Comparison of ENCODE assay signal across 13 cellular contexts in the genomic region with DNA sequence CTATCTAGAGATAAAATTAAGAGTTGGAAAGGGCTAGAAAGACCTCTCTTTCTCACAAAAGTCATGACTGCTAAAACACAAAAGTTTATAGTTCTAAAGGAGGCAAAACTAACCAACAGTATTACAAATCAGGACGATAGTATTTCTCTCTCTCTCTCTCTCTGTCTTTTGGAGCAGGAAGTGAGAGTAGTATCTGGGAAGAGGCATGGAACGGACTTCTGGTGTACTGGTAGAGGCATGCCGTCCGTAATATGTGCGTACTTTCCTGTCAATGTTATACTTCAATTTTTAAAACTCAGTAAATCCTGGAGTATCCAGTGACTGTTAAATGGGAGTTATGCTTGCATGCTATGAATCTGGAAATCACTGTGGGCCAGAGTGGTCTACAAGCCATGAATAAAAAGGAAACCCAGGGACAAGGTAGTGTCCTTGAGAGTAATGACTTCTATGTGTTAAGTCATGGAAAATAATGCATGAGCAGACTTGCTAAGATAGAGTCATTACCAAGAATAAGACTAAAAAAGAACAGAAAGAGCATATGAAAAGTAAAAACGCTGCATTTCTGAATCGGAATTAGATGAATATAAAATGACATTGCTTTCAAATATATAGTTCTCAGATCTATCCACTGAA. TPM values are rescaled to one million over a fixed set of nuclear protein-coding genes. Genes with fewer than 3 reads are reported as not detected.
DNase-seq lines count a peak whose midpoint lies in the region; ATAC-seq and TF ChIP-seq lines count a peak whose summit lies in the region.
"Had no signal": no experiment of that assay in that cellular context is flagged by ENCODE, and none has a peak within 500 bp of the region (broad histone marks: within the 10 kb centered on the region; RNA-seq: fewer than 3 reads in every experiment).

No MANE protein-coding gene starts in this region.

- H3K4me3 ChIP-seq in A673 (ENCODE audit: low read depth, low read length, poor library complexity, severe bottlenecking) (no peak overlapping the region), esophagus (ENCODE audit: low read depth in 1 of 2, low read length in 2 of 2) (peak overlapping the region in 1 of 2 donors; percentile 11)
- H3K4me3 ChIP-seq: BLaER1 treated with 17β-estradiol and CSF1 and Interleukin-3, amounts not matched to agents 10 nM and 100 nM had no signal

- H3K9me3 Mint-ChIP-seq in natural killer cell: no peaks in the 10 kb centered on the region

- ATAC-seq in natural killer cell: no peak

- H3K27ac ChIP-seq in A673 (ENCODE audit: low read depth, low read length, poor library complexity, severe bottlenecking) (peak overlapping the region; percentile 32), esophagus (ENCODE audit: low read depth in 2 of 2, low read length in 1 of 2) (peak overlapping the region; percentile 11 to 49)

- TF ChIP-seq CTCF in A673 (conservative IDR thresholded peaks at IDR 0.05; ENCODE audit: low read depth, low read length) (no peak), natural killer cell (IDR thresholded peaks at IDR 0.05) (no peak)

- H3K27me3 Mint-ChIP-seq in natural killer cell (ENCODE audit: low read depth in 2 of 2): no peaks in the 10 kb centered on the region

- no peak for DNase-seq in A673 (ENCODE audit: low spot score)
- DNase-seq in HT1080 (ENCODE audit: low read depth): peak; percentile 36
- DNase-seq in natural killer cell: no peak
- DNase-seq in anterior cingulate cortex (lab: John Stamatoyannopoulos, UW): no peak
- DNase-seq in SIG-M5 treated with dmso at 0.1 percent for 504 hours (lab: John Stamatoyannopoulos, UW; ENCODE audit: unreplicated experiment): no peak
- no peak for DNase-seq in NCI-H526 treated with DMSO at 0.1 percent for 48 hours (lab: John Stamatoyannopoulos, UW)
- no peak for DNase-seq in NCI-H748 treated with DMSO at 0.1 percent for 48 hours (lab: John Stamatoyannopoulos, UW)
- DNase-seq: GF-D8; H7; NCI-H1436 treated with DMSO at 0.1 percent for 48 hours; stimulated activated CD4-positive, alpha-beta T cell treated with anti-CD3 and anti-CD28 coated beads, Interleukin-4, amount 100 ng/mL, for 1 hour had no signal

- H3K36me3 ChIP-seq in A673 (ENCODE audit: insufficient read depth, low read length, poor library complexity, severe bottlenecking) (no peaks in the 10 kb centered on the region), esophagus (ENCODE audit: control insufficient read depth in 2 of 2, insufficient read depth in 2 of 2, low read length in 1 of 2) (no peaks in the 10 kb centered on the region)

- CTCF ChIA-PET in A673 (lab: Charles Lee): interaction anchor here (0.6 kb wide), 1 partner anchor 16 kb away, joined by 3 read pairs; no protein-coding TSS in a partner anchor

- no peaks in the 10 kb centered on the region for H3K9me3 ChIP-seq in A673 (ENCODE audit: low read depth, low read length, poor library complexity, severe bottlenecking)
- no peaks in the 10 kb centered on the region for H3K9me3 ChIP-seq in esophagus (ENCODE audit: control insufficient read depth in 2 of 2, insufficient read depth in 1 of 2, low read depth in 1 of 2, low read length in 1 of 2)
- H3K9me3 ChIP-seq: BLaER1 treated with 17β-estradiol and CSF1 and Interleukin-3, amounts not matched to agents 10 nM and 100 nM had no signal

- peak overlapping the region; percentile 26 to 39 for H3K27ac Mint-ChIP-seq in natural killer cell

- H3K27me3 ChIP-seq in A673 (replicated peaks; ENCODE audit: insufficient read depth, low read depth, low read length, poor library complexity) (no peaks in the 10 kb centered on the region), esophagus (ENCODE audit: control insufficient read depth in 1 of 2, insufficient read depth in 2 of 2, low read length in 2 of 2) (no peaks in the 10 kb centered on the region)
- H3K27me3 ChIP-seq: BLaER1 treated with 17β-estradiol and CSF1 and Interleukin-3, amounts not matched to agents 10 nM and 100 nM had no signal

- intact Hi-C loops in A673 (cut with micrococcal nuclease; ENCODE audit: unreplicated experiment): no loop called here
- intact Hi-C loops in natural killer cell (cut with micrococcal nuclease): no loop called here

- BruUV-seq in A673 (replicated peaks; lab: Mats Ljungman, UMichigan): no TSS peak

- peaks cover 66 to 77% of the 10 kb centered on the region in 2 donors for H3K4me1 Mint-ChIP-seq in natural killer cell

- no peaks in the 10 kb centered on the region for H3K36me3 Mint-ChIP-seq in natural killer cell

- POLR2A ChIA-PET in A673 (lab: Charles Lee; ENCODE audit: low non-redundant PET): no interaction called here

- H3K4me3 Mint-ChIP-seq in natural killer cell: no peak overlapping the region

- H3K4me1 ChIP-seq in A673 (ENCODE audit: insufficient read depth, low read length, poor library complexity, severe bottlenecking) (peaks cover 50% of the 10 kb centered on the region), esophagus (ENCODE audit: control insufficient read depth in 2 of 2, insufficient read depth in 2 of 2, low read length in 1 of 2) (peaks cover 0 to 3% of the 10 kb centered on the region in 2 donors)

- WGBS in esophagus, 2 donors: 52 to 56% methylated on average over 7 of the region's 7 CpGs

RNA-seq across cellular contexts. Expression of a gene that starts 49.8 kb away (rescaled TPM):
- total RNA-seq in A673 (2021) (63.2 and 70.5 TPM in 2 replicates), natural killer cell (10 to 100 TPM; 58.4 to 72.4 (median 68.8) TPM)
- 15.2 and 16.1 TPM in 2 replicates for total RNA-seq in HT1080 (2014; rRNA removed; shearing (Covaris generic))
- 13.3 and 18.8 TPM in 2 replicates for polyA plus RNA-seq in HT1080 (2015; cell fraction: cytosol; rRNA removed)
- 65.2 and 67.7 TPM in 2 replicates for polyA plus RNA-seq in HT1080 (2015; cell fraction: nucleus; rRNA removed)
- 10 to 100 TPM; 10.0 to 11.2 TPM for polyA plus RNA-seq in esophagus

RNA-seq across cellular contexts. Expression of a gene that starts 52.9 kb away (rescaled TPM):
- total RNA-seq in A673 (2021): 107 and 114 TPM in 2 replicates
- 59.7 and 80.2 TPM in 2 replicates for total RNA-seq in HT1080 (2014; rRNA removed; shearing (Covaris generic))
- polyA plus RNA-seq in HT1080 (2015; cell fraction: cytosol; rRNA removed): 70.9 and 91.7 TPM in 2 replicates
- 47.3 and 55.5 TPM in 2 replicates for polyA plus RNA-seq in HT1080 (2015; cell fraction: nucleus; rRNA removed)
- polyA plus RNA-seq in esophagus: 10 to 100 TPM; 28.4 to 45.7 TPM
- total RNA-seq in natural killer cell: 10 to 100 TPM; 58.2 to 76.4 (median 64.7) TPM
